ENCODE assay signal across 17 cellular contexts in genomic region chr1:226783202-226783601, GRCh38.
"Had no signal": no experiment of that assay in that cellular context is flagged by ENCODE, and none has a peak within 500 bp of the region (broad histone marks: within the 10 kb centered on the region; RNA-seq: fewer than 3 reads in every experiment).

No MANE protein-coding gene starts in this region.

- H3K4me1 ChIP-seq: pancreas had no signal

- DNase-seq: activated CD4-positive, alpha-beta T cell treated with anti-CD3 and anti-CD28 coated beads, Interleukin-2, amount 50 U/mL, for 1 hour; activated CD4-positive, CD25-positive, alpha-beta regulatory T cell; activated effector memory CD4-positive, alpha-beta T cell treated with anti-CD3 and anti-CD28 coated beads, Interleukin-2, amount 50 U/mL, for 16 hours; activated T-cell treated with anti-CD3 and anti-CD28 coated beads, Interleukin-2, amount 50 U/mL, for 1 hour; amniotic stem cell; brain microvascular endothelial cell; cerebellar nuclear complex; heart right ventricle; islet precursor cell; pancreas; stimulated activated CD4-positive, alpha-beta T cell treated with anti-CD3 and anti-CD28 coated beads, Interleukin-1b, Interleukin-23, amount 100 ng/mL, for 48 hours; stimulated activated naive CD8-positive, alpha-beta T cell treated with anti-CD3 and anti-CD28 coated beads, Interleukin-15, Interleukin-2, amounts not matched to agents 100 U/mL and 50 U/mL, for 24 hours; T-helper 17 cell had no signal

- H3K27me3 ChIP-seq: brain microvascular endothelial cell, heart right ventricle, neural progenitor cell, pancreas, right atrium auricular region had no signal

- H3K4me2 ChIP-seq: neural progenitor cell had no signal

- H3K36me3 ChIP-seq: brain microvascular endothelial cell, heart right ventricle, neural progenitor cell, pancreas, right atrium auricular region, thoracic aorta had no signal

- H3K27ac ChIP-seq: brain microvascular endothelial cell, neural progenitor cell, pancreas, right atrium auricular region, thoracic aorta had no signal

- H3K9ac ChIP-seq: neural progenitor cell had no signal

- H3K4me3 ChIP-seq: heart right ventricle, neural progenitor cell, pancreas, right atrium auricular region, thoracic aorta had no signal

- ATAC-seq: activated naive CD4-positive, alpha-beta T cell treated with anti-CD3 and anti-CD28 coated beads, Interleukin-2, amount 50 U/mL, for 72 hours; pancreas; stimulated activated naive CD8-positive, alpha-beta T cell treated with anti-CD3 and anti-CD28 coated beads, Interleukin-15, Interleukin-2, amounts not matched to agents 100 U/mL and 50 U/mL, for 24 hours; T-helper 17 cell had no signal
